27 cellular contexts compared by ENCODE assay signal in the genomic region with DNA sequence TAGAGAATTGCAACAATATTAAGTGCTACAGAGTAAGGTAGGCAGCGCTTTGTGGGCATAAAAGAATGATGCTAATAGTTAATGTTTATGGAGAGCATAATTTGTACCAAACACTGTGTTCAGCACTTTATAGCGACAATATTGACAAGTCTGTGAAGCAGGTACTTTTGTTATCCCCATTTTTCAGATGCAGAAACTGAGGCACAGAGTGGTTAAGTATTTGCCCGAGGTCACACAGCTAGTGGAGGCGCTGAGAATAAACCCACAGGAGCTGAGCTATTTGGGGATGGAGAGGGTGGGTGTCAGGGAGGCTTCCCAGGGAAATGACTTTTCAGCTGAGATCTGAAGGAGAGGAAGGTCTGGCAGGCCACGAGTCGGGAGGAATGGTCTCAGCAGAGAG.
"Had no signal": no experiment of that assay in that cellular context is flagged by ENCODE, and none has a peak within 500 bp of the region (broad histone marks: within the 10 kb centered on the region; RNA-seq: fewer than 3 reads in every experiment).

No MANE protein-coding gene starts in this region.

- ATAC-seq: esophagus mucosa, gastrocnemius medialis, heart right ventricle, left cardiac atrium, left lung, left ventricle myocardium superior, lower lobe of right lung, mucosa of descending colon had no signal

- H3K4me3 Mint-ChIP-seq: mesothelial cell of epicardium had no signal

- H3K4me1 ChIP-seq: gastrocnemius medialis, heart right ventricle, left lung, lower lobe of right lung had no signal

- H3K27ac Mint-ChIP-seq: mesothelial cell of epicardium had no signal

- FAIRE-seq: colon, endometrium, islet of Langerhans, keratinocyte had no signal

- H3K36me3 ChIP-seq: gastrocnemius medialis, left lung, lower lobe of right lung had no signal

- H3K9me3 Mint-ChIP-seq: mesothelial cell of epicardium had no signal

- H3K27me3 ChIP-seq: dorsolateral prefrontal cortex, esophagus squamous epithelium, gastrocnemius medialis, heart right ventricle, left lung had no signal

- H3K27ac ChIP-seq: coronary artery, dorsolateral prefrontal cortex, epithelial cell of prostate, esophagus squamous epithelium, gastrocnemius medialis, heart right ventricle, left lung, lower lobe of right lung had no signal

- H3K4me3 ChIP-seq: coronary artery, dorsolateral prefrontal cortex, esophagus squamous epithelium, gastrocnemius medialis, heart right ventricle, left lung, lower lobe of right lung, mucosa of descending colon had no signal

- DNase-seq: dermis blood vessel endothelial cell; dorsolateral prefrontal cortex; effector CD4-positive, alpha-beta T cell; effector memory CD4-positive, alpha-beta T cell; erythroblast; esophagus squamous epithelium; foreskin fibroblast; foreskin melanocyte; gastrocnemius medialis; glutamatergic neuron; head of caudate nucleus; heart right ventricle; hippocampal formation; left cardiac atrium; left lung; left ventricle myocardium superior; lower lobe of right lung; mesenchymal stem cell; mucosa of descending colon had no signal

- H3K9me3 ChIP-seq: esophagus squamous epithelium, gastrocnemius medialis, heart right ventricle, left lung, lower lobe of right lung, mucosa of descending colon had no signal
